In the genomic region with DNA sequence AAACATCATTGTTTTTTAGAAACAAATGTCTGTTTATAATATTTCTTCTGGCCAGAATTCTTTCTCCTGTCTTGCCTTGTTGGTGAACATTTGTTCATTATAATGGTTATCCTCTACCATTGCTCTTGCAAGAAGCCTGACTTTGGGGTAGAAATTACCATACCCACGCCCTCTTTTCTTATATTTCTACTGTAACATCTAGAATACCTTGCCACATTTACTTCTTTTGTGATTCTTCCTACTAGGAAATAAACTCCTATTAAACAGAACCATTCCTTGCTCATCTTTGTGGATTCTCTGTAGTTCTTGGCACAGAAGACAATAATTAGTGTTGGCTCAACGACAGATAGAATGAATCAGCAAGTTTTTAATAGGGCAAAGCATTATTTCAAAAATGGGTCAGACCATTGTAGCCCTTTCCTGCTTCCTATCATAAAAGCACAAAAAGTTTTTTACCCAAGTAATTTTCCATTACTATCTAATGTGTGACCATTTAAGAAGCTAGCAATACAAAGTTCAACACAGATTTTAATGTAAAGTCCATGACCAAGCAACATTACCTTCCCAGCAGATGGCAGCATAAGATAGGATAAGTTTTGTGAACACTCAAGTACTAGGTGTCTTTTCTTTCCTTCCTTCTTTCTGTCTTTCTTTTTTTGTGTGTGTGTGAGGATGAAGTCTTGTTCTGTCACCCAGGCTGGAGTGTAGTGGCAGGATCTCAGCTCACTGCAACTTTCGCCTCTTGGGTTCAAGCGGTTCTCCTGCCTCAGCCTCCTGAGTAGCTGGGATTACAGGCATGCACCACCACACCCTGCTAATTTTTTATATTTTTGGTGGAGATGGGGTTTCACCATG, we compare ENCODE assay signal across 8 cellular contexts.
DNase-seq lines count a peak whose midpoint lies in the region; ATAC-seq and TF ChIP-seq lines count a peak whose summit lies in the region.

No MANE protein-coding gene starts in this region.

- DNase-seq in COLO829 (ENCODE audit: low spot score): peak; percentile 66
- peak; percentile 63 for DNase-seq in HT1080 (ENCODE audit: low read depth)
- peak; percentile 72 for DNase-seq in NCI-H82 treated with DMSO at 0.1 percent for 48 hours (lab: John Stamatoyannopoulos, UW; ENCODE audit: unreplicated experiment)
- DNase-seq in caudate nucleus (lab: John Stamatoyannopoulos, UW): peak in 6 of 61 donors; percentile 3 to 58 (median 14)
- DNase-seq in left lung: no peak
- DNase-seq in aorta: no peak
- DNase-seq in effector CD8-positive, alpha-beta T cell (lab: John Stamatoyannopoulos, UW): no peak

- ATAC-seq in GM19351 (IDR thresholded peaks at IDR 0.05; ENCODE audit: unreplicated experiment): peak; percentile 84
- peak; percentile 91 for ATAC-seq in left lung
- peak; percentile 92 for ATAC-seq in aorta (ENCODE audit: low FRiP score)

- H3K36me3 ChIP-seq in left lung (no peaks in the 10 kb centered on the region), aorta (ENCODE audit: control insufficient read depth in 1 of 2, insufficient read depth in 2 of 2, low read length in 1 of 2) (no peaks in the 10 kb centered on the region)

- H3K4me1 ChIP-seq in left lung (no peaks in the 10 kb centered on the region), aorta (ENCODE audit: control insufficient read depth in 1 of 2, insufficient read depth in 2 of 2, low read length in 2 of 2) (no peaks in the 10 kb centered on the region)

- TF ChIP-seq CTCF in left lung (IDR thresholded peaks at IDR 0.05): peak in 1 of 2 donors; percentile 45

- H3K27me3 ChIP-seq in left lung: no peaks in the 10 kb centered on the region
- H3K27me3 ChIP-seq in aorta (ENCODE audit: control insufficient read depth in 1 of 2, insufficient read depth in 2 of 2, low read length in 1 of 2): no peaks in the 10 kb centered on the region

- H3K9me3 ChIP-seq in left lung: no peaks in the 10 kb centered on the region
- H3K9me3 ChIP-seq in aorta (ENCODE audit: control insufficient read depth, low read length): no peaks in the 10 kb centered on the region

- no peak overlapping the region for H3K4me3 ChIP-seq in left lung
- no peak overlapping the region for H3K4me3 ChIP-seq in aorta (ENCODE audit: low read length in 2 of 2)

- peak overlapping the region; percentile 36 for H3K27ac ChIP-seq in caudate nucleus (ENCODE audit: low read depth, low read length)
- peak overlapping the region in 1 of 2 donors; percentile 10 for H3K27ac ChIP-seq in left lung
- no peak overlapping the region for H3K27ac ChIP-seq in aorta (ENCODE audit: low read depth in 1 of 2, low read length in 2 of 2)

- WGBS in aorta, 2 donors: 64 to 67% methylated on average over 4 of the region's 4 CpGs

- intact Hi-C loops in left lung (cut with DNase I): loop anchor here in 1 of 2 donors (5.0 kb wide), 1 partner anchor 518 kb away; no protein-coding TSS in a partner anchor
- intact Hi-C loops in aorta (cut with DNase I): loop anchor here (2.0 to 10.0 kb wide), 5 partner anchors 123 to 518 kb away; no protein-coding TSS in a partner anchor

Comparison
In these comparisons a context has a peak if more than half of its experiments do, and no peak if none do; other contexts are left out.
1. DNase-seq: peak in COLO829 (single experiment), HT1080 (single experiment) and NCI-H82 treated with DMSO at 0.1 percent for 48 hours (single experiment); none in left lung (0 of 2), aorta (0 of 2) and effector CD8-positive, alpha-beta T cell (single experiment).
2. Peak in every context shown above with its lines, with median percentiles within 50 percentile points of each other: ATAC-seq.